Comparison of ENCODE assay signal across 12 cellular contexts in genomic region chr16:87790278-87791023, GRCh38.
DNase-seq lines count a peak whose midpoint lies in the region; ATAC-seq lines count a peak whose summit lies in the region.
"Had no signal": no experiment of that assay in that cellular context is flagged by ENCODE, and none has a peak within 500 bp of the region (broad histone marks: within the 10 kb centered on the region; RNA-seq: fewer than 3 reads in every experiment).

No MANE protein-coding gene starts in this region.

- no peak overlapping the region for H3K9ac ChIP-seq in muscle layer of colon (ENCODE audit: low read length)

- H3K4me3 ChIP-seq in muscle layer of colon (ENCODE audit: low read depth in 1 of 2, low read length in 2 of 2) = no peak overlapping the region

- H3K27ac Mint-ChIP-seq in stimulated activated memory B cell treated with anti-CD40 and anti-IgM and Interleukin-4, amounts not matched to agents 10 μg/mL and 1 μg/mL and 100 μg/mL, for 72 hours = no peak overlapping the region
- H3K27ac Mint-ChIP-seq: activated CD4-positive, alpha-beta memory T cell treated with anti-CD3 and anti-CD28 coated beads for 36 hours had no signal

- H3K4me3 Mint-ChIP-seq in stimulated activated memory B cell treated with anti-CD40 and anti-IgM and Interleukin-4, amounts not matched to agents 10 μg/mL and 1 μg/mL and 100 μg/mL, for 72 hours = no peak overlapping the region
- H3K4me3 Mint-ChIP-seq: activated CD4-positive, alpha-beta memory T cell treated with anti-CD3 and anti-CD28 coated beads for 36 hours; central memory CD8-positive, alpha-beta T cell; type B pancreatic cell had no signal

- no peaks in the 10 kb centered on the region for H3K27me3 Mint-ChIP-seq in stimulated activated memory B cell treated with anti-CD40 and anti-IgM and Interleukin-4, amounts not matched to agents 10 μg/mL and 1 μg/mL and 100 μg/mL, for 72 hours
- H3K27me3 Mint-ChIP-seq: activated CD4-positive, alpha-beta memory T cell treated with anti-CD3 and anti-CD28 coated beads for 36 hours; type B pancreatic cell had no signal

- H3K4me1 Mint-ChIP-seq in stimulated activated memory B cell treated with anti-CD40 and anti-IgM and Interleukin-4, amounts not matched to agents 10 μg/mL and 1 μg/mL and 100 μg/mL, for 72 hours = no peaks in the 10 kb centered on the region
- H3K4me1 Mint-ChIP-seq: central memory CD8-positive, alpha-beta T cell had no signal

- no peaks in the 10 kb centered on the region for H3K36me3 ChIP-seq in muscle layer of colon (ENCODE audit: insufficient read depth, low read length)

- H3K27ac ChIP-seq in caudate nucleus (ENCODE audit: low read depth, low read length) (peak overlapping the region; percentile 28), muscle layer of colon (ENCODE audit: low read depth, low read length) (peak overlapping the region; percentile 85)

- no peak for ATAC-seq in stimulated activated memory B cell treated with anti-CD40 and anti-IgM and Interleukin-4, amounts not matched to agents 10 μg/mL and 1 μg/mL and 100 μg/mL, for 72 hours

- DNase-seq in AG20443 (ENCODE audit: low spot score) (peak; percentile 28), NCI-H1092 (lab: John Stamatoyannopoulos, UW) (peak; percentile 75), caudate nucleus (lab: John Stamatoyannopoulos, UW) (peak in 10 of 61 donors; percentile 7 to 55 (median 28)), NCI-H1048 (lab: John Stamatoyannopoulos, UW) (no peak), COLO668 (lab: John Stamatoyannopoulos, UW; ENCODE audit: unreplicated experiment) (no peak)
- no peak for DNase-seq in stimulated activated naive CD4-positive, alpha-beta T cell (lab: John Stamatoyannopoulos, UW)
- DNase-seq: activated CD4-positive, alpha-beta memory T cell treated with anti-CD3 and anti-CD28 coated beads for 36 hours; NCI-H82 had no signal

- no peaks in the 10 kb centered on the region for H3K27me3 ChIP-seq in muscle layer of colon (ENCODE audit: control insufficient read depth in 1 of 2, insufficient read depth in 2 of 2, low read length in 2 of 2)

- H3K9me3 Mint-ChIP-seq in stimulated activated memory B cell treated with anti-CD40 and anti-IgM and Interleukin-4, amounts not matched to agents 10 μg/mL and 1 μg/mL and 100 μg/mL, for 72 hours = no peaks in the 10 kb centered on the region
- H3K9me3 Mint-ChIP-seq: activated CD4-positive, alpha-beta memory T cell treated with anti-CD3 and anti-CD28 coated beads for 36 hours; central memory CD8-positive, alpha-beta T cell; type B pancreatic cell had no signal

- H3K4me1 ChIP-seq in muscle layer of colon (ENCODE audit: insufficient read depth, low read length) = peaks cover 22% of the 10 kb centered on the region

- H3K9me3 ChIP-seq in muscle layer of colon (ENCODE audit: low read length) = no peaks in the 10 kb centered on the region

- H3K36me3 Mint-ChIP-seq in stimulated activated memory B cell treated with anti-CD40 and anti-IgM and Interleukin-4, amounts not matched to agents 10 μg/mL and 1 μg/mL and 100 μg/mL, for 72 hours = no peaks in the 10 kb centered on the region
- H3K36me3 Mint-ChIP-seq: activated CD4-positive, alpha-beta memory T cell treated with anti-CD3 and anti-CD28 coated beads for 36 hours; type B pancreatic cell had no signal

Comparison
In these comparisons a context has a peak if more than half of its experiments do, and no peak if none do; other contexts are left out.
1. DNase-seq: peak in AG20443 (single experiment) and NCI-H1092 (single experiment); none in NCI-H1048 (single experiment), stimulated activated naive CD4-positive, alpha-beta T cell (0 of 6) and COLO668 (single experiment).